Comparison of ENCODE assay signal across 23 cellular contexts in the genomic region with DNA sequence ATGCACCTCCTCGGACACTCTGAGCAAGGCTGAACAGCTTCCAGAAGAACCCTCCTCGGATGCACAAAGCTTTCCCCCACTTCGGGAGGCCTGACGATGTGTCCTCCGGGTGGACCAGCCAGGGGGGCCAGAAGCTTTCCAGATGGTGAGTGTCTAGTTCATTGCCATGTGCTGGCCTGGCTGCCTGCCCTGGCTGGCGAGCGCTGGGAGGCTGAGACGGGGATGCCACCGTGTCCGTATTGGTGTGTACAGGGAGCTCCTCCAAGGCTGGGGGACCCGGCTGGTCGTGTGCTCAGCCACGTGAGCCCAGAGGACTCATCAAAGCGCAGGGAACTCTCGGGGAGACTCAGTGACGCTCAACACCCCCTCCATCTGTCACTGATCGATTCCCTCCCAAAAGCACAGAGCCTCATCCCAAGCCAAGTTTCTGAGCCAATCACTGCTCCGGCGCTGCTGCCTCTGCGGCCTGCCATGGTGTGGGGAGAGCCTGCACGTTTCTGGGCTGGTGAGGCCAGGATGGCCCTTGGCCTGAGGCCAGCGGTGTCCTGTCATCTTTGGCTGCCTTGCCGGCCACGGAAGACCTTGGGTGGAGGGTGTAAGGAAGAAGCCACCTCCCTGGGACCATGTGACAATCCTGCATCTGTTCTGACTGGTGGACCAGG.
A peak's percentile ranks its signal among the peaks of the same experiment; 100 is the strongest.
DNase-seq lines count a peak whose midpoint lies in the region; FAIRE-seq and TF ChIP-seq lines count a peak whose summit lies in the region.
"Had no signal": no experiment of that assay in that cellular context is flagged by ENCODE, and none has a peak within 500 bp of the region (broad histone marks: within the 10 kb centered on the region; RNA-seq: fewer than 3 reads in every experiment).

No MANE protein-coding gene starts in this region.

- FAIRE-seq in H54 (lab: Jason Lieb, UNC): no peak
- FAIRE-seq: frontal cortex, kidney had no signal

- H3K4me3 ChIP-seq in AG10803 (ENCODE audit: low read length): no peak overlapping the region
- no peak overlapping the region for H3K4me3 ChIP-seq in foreskin fibroblast (ENCODE audit: low read depth in 1 of 2, low read length in 2 of 2)
- H3K4me3 ChIP-seq: ascending aorta, HAP-1, ovary, PC-9, vagina had no signal

- no peak for TF ChIP-seq POLR2A in H54 (IDR thresholded peaks at IDR 0.05; ENCODE audit: low read depth, low read length)

- TF ChIP-seq CTCF in AG10803 (conservative IDR thresholded peaks at IDR 0.05; ENCODE audit: low read length) (no peak), foreskin fibroblast (IDR thresholded peaks at IDR 0.05; ENCODE audit: low read depth, low read length) (no peak)

- DNase-seq in AG10803 (ENCODE audit: low read depth): peak; percentile 1
- peak; percentile 39 for DNase-seq in NCI-H1092 treated with DMSO at 0.1 percent for 48 hours (lab: John Stamatoyannopoulos, UW)
- peak; percentile 23 to 54 for DNase-seq in foreskin fibroblast
- peak; percentile 14 for DNase-seq in pons (ENCODE audit: low spot score)
- DNase-seq in HK-2 (ENCODE audit: unreplicated experiment): no peak
- no peak for DNase-seq in H54 (ENCODE audit: insufficient read length, low spot score)
- no peak for DNase-seq in effector CD4-positive, alpha-beta T cell
- DNase-seq in SHP77 (lab: John Stamatoyannopoulos, UW): no peak
- DNase-seq: activated CD4-positive, alpha-beta T cell treated with anti-CD3 and anti-CD28 coated beads, Interleukin-2, amount 10 ng/mL, durations not matched to agents 7 days and 5 days; CD4-positive, alpha-beta T cell; central memory CD4-positive, alpha-beta T cell; KBM-7; kidney; NCI-H187 treated with DMSO at 0.1 percent for 48 hours; NCI-H2227 treated with DMSO at 0.1 percent for 48 hours; NCI-H774; ovary; PC-9; T-helper 2 cell had no signal

Comparison
In these comparisons a context has a peak if more than half of its experiments do, and no peak if none do; other contexts are left out.
1. DNase-seq: peak in AG10803 (single experiment), NCI-H1092 treated with DMSO at 0.1 percent for 48 hours (single experiment), foreskin fibroblast (2 of 2) and pons (single experiment); none in HK-2 (single experiment), H54 (single experiment), effector CD4-positive, alpha-beta T cell (single experiment) and SHP77 (0 of 2).